ENCODE assay signal across 19 cellular contexts in the genomic region with DNA sequence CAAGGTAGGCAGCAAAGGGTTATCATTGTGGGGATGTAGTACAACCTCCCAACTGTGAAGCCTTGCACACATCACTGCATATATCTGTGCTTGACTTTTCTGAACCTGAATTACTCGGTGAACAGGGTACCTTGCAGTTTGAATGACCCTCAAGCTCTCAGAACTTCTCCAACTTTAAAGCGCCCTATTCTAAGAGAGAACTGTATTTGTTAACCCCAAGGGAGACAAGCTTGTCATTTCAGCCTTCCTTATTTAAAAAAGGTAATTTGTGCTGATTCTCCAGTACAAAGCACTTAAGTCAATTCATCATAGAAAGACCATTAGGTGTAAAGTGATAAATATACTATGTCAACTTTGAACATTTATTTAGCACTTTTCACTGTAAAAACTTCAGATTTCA.
DNase-seq lines count a peak whose midpoint lies in the region; ATAC-seq, FAIRE-seq and TF ChIP-seq lines count a peak whose summit lies in the region.
"Had no signal": no experiment of that assay in that cellular context is flagged by ENCODE, and none has a peak within 500 bp of the region (broad histone marks: within the 10 kb centered on the region; RNA-seq: fewer than 3 reads in every experiment).

No MANE protein-coding gene starts in this region.

- no peak for ATAC-seq in A549
- ATAC-seq: CD8-positive, alpha-beta T cell; GM12878 had no signal

- TF ChIP-seq RAD21 in A549 (conservative IDR thresholded peaks at IDR 0.05 in 1 of 2, IDR thresholded peaks at IDR 0.05 in 1 of 2): no peak

- TF ChIP-seq EP300 in A549 (IDR thresholded peaks at IDR 0.05): no peak

- 62% methylated on average over 2 of the region's 2 CpGs for WGBS in A549 (ENCODE audit: missing lambda C conversion rate)

- no peak for TF ChIP-seq POLR2A in A549 (IDR thresholded peaks at IDR 0.05; ENCODE audit: low read length)

- DNase-seq in A549 (ENCODE audit: low read depth in 1 of 2, low spot score in 1 of 2) (no peak), GM19239 (ENCODE audit: insufficient read length, low spot score) (no peak), epithelial cell of prostate (ENCODE audit: low read depth, low spot score) (no peak), SIG-M5 (lab: John Stamatoyannopoulos, UW) (no peak), posterior cingulate gyrus (no peak)
- DNase-seq: AML-193; CD4-positive, alpha-beta T cell; CD8-positive, alpha-beta T cell; DMS 273 treated with DMSO at 0.1 percent for 48 hours; DMS153; DMS53; DMS79; DND-41; EL; GDM1 had no signal

- H3K9me3 ChIP-seq in A549: no peaks in the 10 kb centered on the region
- H3K9me3 ChIP-seq: BLaER1 treated with 17β-estradiol and CSF1 and Interleukin-3, amounts not matched to agents 10 nM and 100 nM had no signal

- no peak for TF ChIP-seq CTCF in A549 (IDR thresholded peaks at IDR 0.05)

- H3K27ac ChIP-seq in A549 (no peak overlapping the region), epithelial cell of prostate (peak overlapping the region; percentile 22)
- H3K27ac ChIP-seq: 22Rv1; BLaER1 treated with 17β-estradiol and CSF1 and Interleukin-3, amounts not matched to agents 10 nM and 100 nM; C4-2B had no signal

- no peak overlapping the region for H3K4me3 ChIP-seq in A549
- H3K4me3 ChIP-seq: BLaER1 treated with 17β-estradiol and CSF1 and Interleukin-3, amounts not matched to agents 10 nM and 100 nM; GM12878 had no signal

- no peak overlapping the region for H3K4me2 ChIP-seq in A549
- H3K4me2 ChIP-seq: BLaER1 treated with 17β-estradiol and CSF1 and Interleukin-3, amounts not matched to agents 10 nM and 100 nM had no signal

- POLR2A ChIA-PET in A549 (lab: Yijun Ruan, JAX): no interaction called here

- CTCF ChIA-PET in A549 (lab: Yijun Ruan, JAX): no interaction called here

- no peaks in the 10 kb centered on the region for H3K4me1 ChIP-seq in A549
- H3K4me1 ChIP-seq: BLaER1 treated with 17β-estradiol and CSF1 and Interleukin-3, amounts not matched to agents 10 nM and 100 nM had no signal

- FAIRE-seq in A549 (lab: Jason Lieb, UNC) (peak; percentile 18), GM19239 (lab: Jason Lieb, UNC) (peak; percentile 58)
- FAIRE-seq: GM12878 had no signal

- intact Hi-C loops in posterior cingulate gyrus (cut with DNase I): no loop called here

TF ChIP-seq in A549, 52 proteins besides CTCF, POLR2A, EP300 and RAD21:
- no peak for TF ChIP-seq HOXB5 (CRISPR knock-in tag; IDR thresholded peaks at IDR 0.05)
- TF ChIP-seq RARB (CRISPR knock-in tag; IDR thresholded peaks at IDR 0.05): no peak
- no peak for TF ChIP-seq MAFK (IDR thresholded peaks at IDR 0.05; ENCODE audit: partially characterized antibody)
- no peak for TF ChIP-seq NPAS2 (CRISPR knock-in tag; IDR thresholded peaks at IDR 0.05; ENCODE audit: borderline replicate concordance)
- TF ChIP-seq POLR2AphosphoS2 (conservative IDR thresholded peaks at IDR 0.05; ENCODE audit: low read length): no peak
- TF ChIP-seq PHF8 (IDR thresholded peaks at IDR 0.05; ENCODE audit: borderline replicate concordance, low read depth): no peak
- no peak for TF ChIP-seq ZC3H11A (IDR thresholded peaks at IDR 0.05)
- TF ChIP-seq KDM5A (IDR thresholded peaks at IDR 0.05): no peak
- no peak for TF ChIP-seq MAZ (IDR thresholded peaks at IDR 0.05; ENCODE audit: borderline replicate concordance, low read depth, low read length)
- TF ChIP-seq BHLHE40 (IDR thresholded peaks at IDR 0.05; ENCODE audit: low read depth, low read length): no peak
- TF ChIP-seq GATA3 (IDR thresholded peaks at IDR 0.05; ENCODE audit: borderline replicate concordance): no peak
- TF ChIP-seq ZSCAN20 (CRISPR knock-in tag; IDR thresholded peaks at IDR 0.05): no peak
- no peak for TF ChIP-seq FOXS1 (CRISPR knock-in tag; IDR thresholded peaks at IDR 0.05)
